Comparison of ENCODE assay signal across 19 cellular contexts in the genomic region with DNA sequence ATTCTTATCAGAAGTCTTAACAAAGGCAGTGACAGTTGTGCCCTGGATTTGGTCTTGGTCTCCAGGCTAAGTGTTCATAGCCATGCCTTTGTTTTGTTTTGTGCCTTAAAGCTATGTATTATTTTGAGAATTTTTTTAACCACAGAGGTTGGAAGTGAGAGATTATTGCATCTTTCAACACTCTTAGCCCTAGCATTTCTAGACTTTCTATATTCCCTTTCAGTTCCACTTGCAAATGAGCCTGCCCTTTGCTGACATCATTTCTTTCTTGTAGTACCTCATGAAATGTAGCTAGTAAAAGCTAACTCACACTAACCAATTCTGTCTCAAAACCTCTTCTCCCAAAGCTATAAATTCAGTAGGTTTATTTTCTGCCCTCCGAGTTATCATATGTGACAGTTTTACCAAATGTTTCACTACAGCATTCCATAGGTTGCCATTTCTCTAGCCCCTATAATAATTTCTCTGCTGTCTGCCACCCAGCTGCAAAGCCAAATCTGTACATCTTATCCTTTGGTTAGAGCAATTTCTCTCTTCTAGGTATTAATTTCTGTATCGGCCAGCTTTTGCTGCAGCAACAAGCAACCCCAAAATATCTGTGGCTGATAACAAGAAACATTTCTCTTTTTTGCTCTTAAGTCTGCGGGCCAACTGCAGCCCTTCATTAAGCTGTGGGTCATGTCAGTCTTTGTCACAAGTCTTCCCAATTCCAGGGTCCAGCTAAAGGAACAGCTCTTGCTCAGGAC. TPM values are rescaled to one million over a fixed set of nuclear protein-coding genes. Genes with fewer than 3 reads are reported as not detected.
DNase-seq lines count a peak whose midpoint lies in the region; ATAC-seq, FAIRE-seq and TF ChIP-seq lines count a peak whose summit lies in the region.
"Had no signal": no experiment of that assay in that cellular context is flagged by ENCODE, and none has a peak within 500 bp of the region (broad histone marks: within the 10 kb centered on the region; RNA-seq: fewer than 3 reads in every experiment).

No MANE protein-coding gene starts in this region.

- 85 to 94% (median 90%) methylated on average over 3 of the region's 3 CpGs for WGBS in small intestine, 3 donors

- no peaks in the 10 kb centered on the region for H3K36me3 Mint-ChIP-seq in activated B cell treated with CpG ODN at 0.5 μM for 24 hours (ENCODE audit: low read depth)
- H3K36me3 Mint-ChIP-seq: activated naive CD8-positive, alpha-beta T cell had no signal

- no peaks in the 10 kb centered on the region for H3K36me3 ChIP-seq in small intestine (ENCODE audit: control insufficient read depth in 2 of 2, insufficient read depth in 2 of 2, low read length in 2 of 2)
- H3K36me3 ChIP-seq: BE2C, tibial artery, WERI-Rb-1 had no signal

- H3K9me3 ChIP-seq in small intestine (ENCODE audit: control insufficient read depth, low read depth) = no peaks in the 10 kb centered on the region
- H3K9me3 ChIP-seq: BE2C, tibial artery had no signal

- POLR2A ChIA-PET in activated B cell treated with CpG ODN at 0.5 μM for 24 hours (lab: Charles Lee) = interaction anchor here (0.7 to 1.3 kb wide), 3 partner anchors 10 to 33 kb away, joined by 3 to 4 read pairs (median 4); no protein-coding TSS in a partner anchor

- ATAC-seq in GM18909 (IDR thresholded peaks at IDR 0.05; ENCODE audit: poor library complexity, unreplicated experiment) (peak; percentile 67), HG03103 (IDR thresholded peaks at IDR 0.05; ENCODE audit: low read depth, unreplicated experiment) (peak; percentile 46), activated B cell treated with CpG ODN at 0.5 μM for 24 hours (ENCODE audit: low read depth) (no peak), Right ventricle myocardium superior (ENCODE audit: poor library complexity) (no peak), GM19397 (IDR thresholded peaks at IDR 0.05; ENCODE audit: unreplicated experiment) (no peak)

- no peak for TF ChIP-seq POLR2A in GM12891 (IDR thresholded peaks at IDR 0.05; ENCODE audit: low read depth, low read length)

- CTCF ChIA-PET in activated B cell treated with CpG ODN at 0.5 μM for 24 hours (lab: Charles Lee) = interaction anchor here (0.8 to 2.6 kb wide), 4 partner anchors 14 to 177 kb away, joined by 3 to 15 read pairs (median 6); no protein-coding TSS in a partner anchor

- H3K4me3 Mint-ChIP-seq in activated B cell treated with CpG ODN at 0.5 μM for 24 hours = no peak overlapping the region
- H3K4me3 Mint-ChIP-seq: activated naive CD8-positive, alpha-beta T cell had no signal

- H3K9me3 Mint-ChIP-seq in activated B cell treated with CpG ODN at 0.5 μM for 24 hours = no peaks in the 10 kb centered on the region

- H3K4me1 Mint-ChIP-seq in activated B cell treated with CpG ODN at 0.5 μM for 24 hours = peaks cover 42% of the 10 kb centered on the region

- no peak for TF ChIP-seq CTCF in activated B cell treated with CpG ODN at 0.5 μM for 24 hours (IDR thresholded peaks at IDR 0.05)

- DNase-seq in GM12891 (ENCODE audit: insufficient read length, low spot score) (no peak), activated B cell treated with CpG ODN at 0.5 μM for 24 hours (no peak), Right ventricle myocardium superior (no peak), NCI-H524 (lab: John Stamatoyannopoulos, UW) (no peak), small intestine (no peak)
- DNase-seq: activated CD8-positive, alpha-beta memory T cell treated with anti-CD3 and anti-CD28 coated beads, Interleukin-2, amount 50 U/mL, for 48 hours; BE2C; central memory CD4-positive, alpha-beta T cell; foreskin melanocyte; NCI-H1436 treated with DMSO at 0.1 percent for 48 hours; NCI-H345; tibial artery; WERI-Rb-1 had no signal

- no peak for FAIRE-seq in GM12891 (lab: Jason Lieb, UNC)
- no peak for FAIRE-seq in small intestine (lab: Jason Lieb, UNC)

- peak overlapping the region; percentile 67 for H3K27ac Mint-ChIP-seq in activated B cell treated with CpG ODN at 0.5 μM for 24 hours
- H3K27ac Mint-ChIP-seq: activated naive CD8-positive, alpha-beta T cell had no signal

- no peaks in the 10 kb centered on the region for H3K4me1 ChIP-seq in small intestine (ENCODE audit: control insufficient read depth in 2 of 2, insufficient read depth in 1 of 2, low read depth in 1 of 2, low read length in 1 of 2)
- H3K4me1 ChIP-seq: BE2C, tibial artery had no signal

- H3K27ac ChIP-seq in small intestine (ENCODE audit: low read depth in 1 of 2, low read length in 1 of 2) = peak overlapping the region in 1 of 2 donors; percentile 21
- H3K27ac ChIP-seq: tibial artery, WERI-Rb-1 had no signal

- H3K4me3 ChIP-seq in small intestine (ENCODE audit: low read depth in 1 of 2, low read length in 2 of 2) = no peak overlapping the region
- H3K4me3 ChIP-seq: lung, tibial artery had no signal

- no peaks in the 10 kb centered on the region for H3K27me3 Mint-ChIP-seq in activated B cell treated with CpG ODN at 0.5 μM for 24 hours

- no peaks in the 10 kb centered on the region for H3K27me3 ChIP-seq in small intestine (ENCODE audit: control insufficient read depth in 2 of 2, insufficient read depth in 2 of 2, low read length in 2 of 2)

- intact Hi-C loops in activated B cell treated with CpG ODN at 0.5 μM for 24 hours (cut with micrococcal nuclease) = no loop called here
- intact Hi-C loops in Right ventricle myocardium superior (cut with DNase I) = no loop called here

TF ChIP-seq in GM12891, 5 proteins besides CTCF, POLR2A, EP300 and RAD21:
- TF ChIP-seq POU2F2 (IDR thresholded peaks at IDR 0.05; ENCODE audit: low read depth, low read length) (no peak), SPI1 (IDR thresholded peaks at IDR 0.05; ENCODE audit: low read depth, low read length) (0 out of 2 replicates have a peak, but pooled peaks have one; percentile 23), TAF1 (IDR thresholded peaks at IDR 0.05; ENCODE audit: low read depth, low read length) (no peak), PAX5 (IDR thresholded peaks at IDR 0.05; ENCODE audit: insufficient read depth, low read length, severe bottlenecking) (no peak), POLR2AphosphoS5 (IDR thresholded peaks at IDR 0.05; ENCODE audit: low read depth, low read length) (no peak)
TF ChIP-seq in GM12891: peak in this region for 1.

RNA-seq across cellular contexts. Expression of gene CCL1, which starts 14.2 kb away (rescaled TPM):
- polyA plus RNA-seq in GM12891 (2012; ENCODE audit: low read depth, missing spikeins) = not detected
- not detected in 2 replicates for total RNA-seq in activated B cell treated with CpG ODN at 0.5 μM for 24 hours
- total RNA-seq in Right ventricle myocardium superior = not detected
- not detected for polyA plus RNA-seq in small intestine
- total RNA-seq: lung had no signal
- polyA plus RNA-seq: neural cell had no signal

RNA-seq across cellular contexts. Expression of gene CCL13, which starts 21.0 kb away (rescaled TPM):
- not detected for polyA plus RNA-seq in GM12891 (2012; ENCODE audit: low read depth, missing spikeins)
- not detected in 2 replicates for total RNA-seq in activated B cell treated with CpG ODN at 0.5 μM for 24 hours
- total RNA-seq in Right ventricle myocardium superior = 1.6 TPM
- 1 to 10 TPM in 2 of 3 donors, not detected in 1; 1.6 to 7.6 TPM for polyA plus RNA-seq in small intestine
- polyA plus RNA-seq: neural cell had no signal

RNA-seq across cellular contexts. Expression of gene CCL8, which starts 58.0 kb away (rescaled TPM):
- not detected for polyA plus RNA-seq in GM12891 (2012; ENCODE audit: low read depth, missing spikeins)
- total RNA-seq in activated B cell treated with CpG ODN at 0.5 μM for 24 hours = not detected in 2 replicates
- total RNA-seq in Right ventricle myocardium superior = not detected
- polyA plus RNA-seq in small intestine = 10 to 100 TPM in 1 of 3 donors, under 1 TPM in 2; 0.45 to 10.5 (median 0.67) TPM
- polyA plus RNA-seq: neural cell had no signal

Comparison
In these comparisons a context has a peak if more than half of its experiments do, and no peak if none do; other contexts are left out.
1. ATAC-seq: peak in GM18909 (single experiment) and HG03103 (single experiment); none in activated B cell treated with CpG ODN at 0.5 μM for 24 hours (single experiment), Right ventricle myocardium superior (single experiment) and GM19397 (single experiment).